In genomic region chr17:21198411-21198810, GRCh38 we compare ENCODE assay signal across 2 cellular contexts.
TF ChIP-seq lines count a peak whose summit lies in the region.

No MANE protein-coding gene starts in this region.

TF ChIP-seq in GM23338, 12 proteins besides CTCF, POLR2A, EP300 and RAD21:
- TF ChIP-seq CREB1 (CRISPR knock-in tag; IDR thresholded peaks at IDR 0.05; ENCODE audit: low read depth) (no peak), ZNF114 (CRISPR knock-in tag; IDR thresholded peaks at IDR 0.05) (no peak), EZH2 (IDR thresholded peaks at IDR 0.05; ENCODE audit: low read depth, unreplicated experiment) (no peak), ZNF331 (CRISPR knock-in tag; IDR thresholded peaks at IDR 0.05; ENCODE audit: low read depth) (no peak), JUNB (IDR thresholded peaks at IDR 0.05; ENCODE audit: unreplicated experiment) (no peak), EZH2phosphoT487 (IDR thresholded peaks at IDR 0.05; ENCODE audit: unreplicated experiment) (no peak), ETS1 (IDR thresholded peaks at IDR 0.05) (no peak), POLR2AphosphoS5 (IDR thresholded peaks at IDR 0.05; ENCODE audit: low read depth) (no peak), NANOG (IDR thresholded peaks at IDR 0.05; ENCODE audit: borderline replicate concordance) (no peak), STAT1 (IDR thresholded peaks at IDR 0.05; ENCODE audit: unreplicated experiment) (no peak), REST (IDR thresholded peaks at IDR 0.05; ENCODE audit: unreplicated experiment) (no peak)
- TF ChIP-seq, protein P1, sequence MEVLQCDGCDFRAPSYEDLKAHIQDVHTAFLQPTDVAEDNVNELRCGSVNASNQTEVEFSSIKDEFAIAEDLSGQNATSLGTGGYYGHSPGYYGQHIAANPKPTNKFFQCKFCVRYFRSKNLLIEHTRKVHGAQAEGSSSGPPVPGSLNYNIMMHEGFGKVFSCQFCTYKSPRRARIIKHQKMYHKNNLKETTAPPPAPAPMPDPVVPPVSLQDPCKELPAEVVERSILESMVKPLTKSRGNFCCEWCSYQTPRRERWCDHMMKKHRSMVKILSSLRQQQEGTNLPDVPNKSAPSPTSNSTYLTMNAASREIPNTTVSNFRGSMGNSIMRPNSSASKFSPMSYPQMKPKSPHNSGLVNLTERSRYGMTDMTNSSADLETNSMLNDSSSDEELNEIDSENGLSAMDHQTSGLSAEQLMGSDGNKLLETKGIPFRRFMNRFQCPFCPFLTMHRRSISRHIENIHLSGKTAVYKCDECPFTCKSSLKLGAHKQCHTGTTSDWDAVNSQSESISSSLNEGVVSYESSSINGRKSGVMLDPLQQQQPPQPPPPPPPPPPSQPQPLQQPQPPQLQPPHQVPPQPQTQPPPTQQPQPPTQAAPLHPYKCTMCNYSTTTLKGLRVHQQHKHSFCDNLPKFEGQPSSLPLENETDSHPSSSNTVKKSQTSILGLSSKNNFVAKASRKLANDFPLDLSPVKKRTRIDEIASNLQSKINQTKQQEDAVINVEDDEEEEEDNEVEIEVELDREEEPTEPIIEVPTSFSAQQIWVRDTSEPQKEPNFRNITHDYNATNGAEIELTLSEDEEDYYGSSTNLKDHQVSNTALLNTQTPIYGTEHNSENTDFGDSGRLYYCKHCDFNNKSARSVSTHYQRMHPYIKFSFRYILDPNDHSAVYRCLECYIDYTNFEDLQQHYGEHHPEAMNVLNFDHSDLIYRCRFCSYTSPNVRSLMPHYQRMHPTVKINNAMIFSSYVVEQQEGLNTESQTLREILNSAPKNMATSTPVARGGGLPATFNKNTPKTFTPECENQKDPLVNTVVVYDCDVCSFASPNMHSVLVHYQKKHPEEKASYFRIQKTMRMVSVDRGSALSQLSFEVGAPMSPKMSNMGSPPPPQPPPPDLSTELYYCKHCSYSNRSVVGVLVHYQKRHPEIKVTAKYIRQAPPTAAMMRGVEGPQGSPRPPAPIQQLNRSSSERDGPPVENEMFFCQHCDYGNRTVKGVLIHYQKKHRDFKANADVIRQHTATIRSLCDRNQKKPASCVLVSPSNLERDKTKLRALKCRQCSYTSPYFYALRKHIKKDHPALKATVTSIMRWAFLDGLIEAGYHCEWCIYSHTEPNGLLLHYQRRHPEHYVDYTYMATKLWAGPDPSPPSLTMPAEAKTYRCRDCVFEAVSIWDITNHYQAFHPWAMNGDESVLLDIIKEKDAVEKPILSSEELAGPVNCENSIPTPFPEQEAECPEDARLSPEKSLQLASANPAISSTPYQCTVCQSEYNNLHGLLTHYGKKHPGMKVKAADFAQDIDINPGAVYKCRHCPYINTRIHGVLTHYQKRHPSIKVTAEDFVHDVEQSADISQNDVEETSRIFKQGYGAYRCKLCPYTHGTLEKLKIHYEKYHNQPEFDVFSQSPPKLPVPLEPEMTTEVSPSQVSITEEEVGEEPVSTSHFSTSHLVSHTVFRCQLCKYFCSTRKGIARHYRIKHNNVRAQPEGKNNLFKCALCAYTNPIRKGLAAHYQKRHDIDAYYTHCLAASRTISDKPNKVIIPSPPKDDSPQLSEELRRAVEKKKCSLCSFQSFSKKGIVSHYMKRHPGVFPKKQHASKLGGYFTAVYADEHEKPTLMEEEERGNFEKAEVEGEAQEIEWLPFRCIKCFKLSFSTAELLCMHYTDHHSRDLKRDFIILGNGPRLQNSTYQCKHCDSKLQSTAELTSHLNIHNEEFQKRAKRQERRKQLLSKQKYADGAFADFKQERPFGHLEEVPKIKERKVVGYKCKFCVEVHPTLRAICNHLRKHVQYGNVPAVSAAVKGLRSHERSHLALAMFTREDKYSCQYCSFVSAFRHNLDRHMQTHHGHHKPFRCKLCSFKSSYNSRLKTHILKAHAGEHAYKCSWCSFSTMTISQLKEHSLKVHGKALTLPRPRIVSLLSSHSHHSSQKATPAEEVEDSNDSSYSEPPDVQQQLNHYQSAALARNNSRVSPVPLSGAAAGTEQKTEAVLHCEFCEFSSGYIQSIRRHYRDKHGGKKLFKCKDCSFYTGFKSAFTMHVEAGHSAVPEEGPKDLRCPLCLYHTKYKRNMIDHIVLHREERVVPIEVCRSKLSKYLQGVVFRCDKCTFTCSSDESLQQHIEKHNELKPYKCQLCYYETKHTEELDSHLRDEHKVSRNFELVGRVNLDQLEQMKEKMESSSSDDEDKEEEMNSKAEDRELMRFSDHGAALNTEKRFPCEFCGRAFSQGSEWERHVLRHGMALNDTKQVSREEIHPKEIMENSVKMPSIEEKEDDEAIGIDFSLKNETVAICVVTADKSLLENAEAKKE (CRISPR knock-in tag; IDR thresholded peaks at IDR 0.05) = no peak

TF ChIP-seq in IMR-90, 13 proteins besides CTCF, POLR2A, EP300 and RAD21:
- TF ChIP-seq CHD1 (IDR thresholded peaks at IDR 0.05; ENCODE audit: low read depth, low read length) = no peak
- no peak for TF ChIP-seq FOS (IDR thresholded peaks at IDR 0.05; ENCODE audit: low read depth, low read length)
- no peak for TF ChIP-seq BHLHE40 (IDR thresholded peaks at IDR 0.05; ENCODE audit: low read depth, low read length)
- TF ChIP-seq MAFK (IDR thresholded peaks at IDR 0.05; ENCODE audit: low read depth, low read length) = no peak
- no peak for TF ChIP-seq MAZ (IDR thresholded peaks at IDR 0.05; ENCODE audit: borderline replicate concordance, low read depth, low read length)
- TF ChIP-seq USF2 (IDR thresholded peaks at IDR 0.05; ENCODE audit: low read depth, low read length) = no peak
- TF ChIP-seq RCOR1 (IDR thresholded peaks at IDR 0.05; ENCODE audit: insufficient replicate concordance, low read length) = no peak
- no peak for TF ChIP-seq ELK1 (IDR thresholded peaks at IDR 0.05; ENCODE audit: borderline replicate concordance, low read depth, low read length)
